ENCODE assay signal across 8 cellular contexts in genomic region chr1:226034482-226034881, GRCh38. TPM values are rescaled to one million over a fixed set of nuclear protein-coding genes. Genes with fewer than 3 reads are reported as not detected.
A peak's percentile ranks its signal among the peaks of the same experiment; 100 is the strongest.
DNase-seq lines count a peak whose midpoint lies in the region; ATAC-seq and TF ChIP-seq lines count a peak whose summit lies in the region.

No MANE protein-coding gene starts in this region.

- no peak for TF ChIP-seq POLR2A in lower leg skin (IDR thresholded peaks at IDR 0.05)

- TF ChIP-seq CTCF in choroid plexus epithelial cell (conservative IDR thresholded peaks at IDR 0.05; ENCODE audit: low read depth, low read length) (no peak), lower leg skin (IDR thresholded peaks at IDR 0.05) (no peak)

- WGBS in lower leg skin, 2 donors, result 6 to 14% methylated on average over 6 of the region's 6 CpGs

- DNase-seq in DMS 273 (lab: John Stamatoyannopoulos, UW; ENCODE audit: unreplicated experiment) (peak; percentile 71), DMS 273 treated with DMSO at 0.1 percent for 48 hours (lab: John Stamatoyannopoulos, UW) (no peak), choroid plexus epithelial cell (ENCODE audit: low read depth) (peak; percentile 86), lower leg skin (ENCODE audit: low spot score in 2 of 2) (peak; percentile 91 to 96), ureter (ENCODE audit: low spot score) (peak; percentile 83), cortex of kidney (lab: John Stamatoyannopoulos, UW) (no peak)

- intact Hi-C loops in lower leg skin (cut with DNase I; ENCODE audit: low total_unique reads), result no loop called here

- ATAC-seq in GM21619 (IDR thresholded peaks at IDR 0.05; ENCODE audit: unreplicated experiment), result no peak
- ATAC-seq in GM21737 (IDR thresholded peaks at IDR 0.05; ENCODE audit: unreplicated experiment), result no peak

- H3K4me3 ChIP-seq in choroid plexus epithelial cell (ENCODE audit: low read depth, low read length) (no peak overlapping the region), lower leg skin (ENCODE audit: low read depth, poor library complexity, severe bottlenecking) (no peak overlapping the region)

RNA-seq across cellular contexts. Expression of gene H3-3A, which starts 28.0 kb away (rescaled TPM):
- total RNA-seq in lower leg skin (100 to 1,000 TPM; 304 to 569 (median 410) TPM), ureter (501 TPM)

RNA-seq across cellular contexts. Expression of gene SDE2, which starts 35.3 kb away (rescaled TPM):
- 10 to 100 TPM; 26.2 to 32.7 (median 30.9) TPM for total RNA-seq in lower leg skin
- total RNA-seq in ureter, result 17.8 TPM

Comparison
In these comparisons a context has a peak if more than half of its experiments do, and no peak if none do; other contexts are left out.
1. DNase-seq: peak in DMS 273 (single experiment), choroid plexus epithelial cell (single experiment), lower leg skin (2 of 2) and ureter (single experiment); none in DMS 273 treated with DMSO at 0.1 percent for 48 hours (single experiment) and cortex of kidney (single experiment).